8 cellular contexts compared by ENCODE assay signal in the genomic region with DNA sequence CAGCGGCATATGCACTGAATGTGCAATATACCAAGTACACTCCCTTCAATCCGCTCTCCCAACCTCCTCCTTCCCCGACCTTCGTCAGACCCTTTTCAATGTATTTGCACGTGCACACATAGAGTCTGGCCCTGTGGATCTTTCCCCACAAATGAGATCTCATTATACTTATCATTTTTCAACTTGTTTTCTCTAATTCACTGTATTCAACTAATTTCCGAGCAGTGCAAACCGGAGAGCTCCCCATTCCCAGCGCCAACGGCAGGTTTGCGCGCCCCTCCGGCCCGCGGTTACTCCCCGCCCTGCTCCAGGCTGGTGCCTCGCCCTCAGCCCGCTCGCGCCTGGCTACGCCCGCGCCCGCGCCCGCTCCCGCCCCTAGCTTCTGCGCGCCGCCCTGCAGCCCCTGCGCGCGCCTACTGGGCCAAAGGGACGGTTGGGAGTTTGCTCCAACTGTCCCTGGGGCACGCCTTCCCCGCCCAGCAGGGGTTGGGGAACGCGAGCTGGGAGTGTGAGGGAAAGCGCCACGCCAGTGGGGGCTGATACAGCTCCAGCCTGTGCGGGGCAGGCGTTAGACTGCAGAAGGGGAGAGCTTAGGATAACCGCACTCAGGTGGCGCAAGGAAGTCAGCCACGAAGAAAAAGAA. TPM values are rescaled to one million over a fixed set of nuclear protein-coding genes. Genes with fewer than 3 reads are reported as not detected.
A peak's percentile ranks its signal among the peaks of the same experiment; 100 is the strongest.
DNase-seq lines count a peak whose midpoint lies in the region; ATAC-seq, FAIRE-seq and TF ChIP-seq lines count a peak whose summit lies in the region.

No MANE protein-coding gene starts in this region.

- no peaks in the 10 kb centered on the region for H3K9me3 ChIP-seq in Caco-2
- no peaks in the 10 kb centered on the region for H3K9me3 ChIP-seq in mesodermal cell (ENCODE audit: control insufficient read depth, low read length)

- H3K4me1 ChIP-seq in Caco-2 (peaks cover 11% of the 10 kb centered on the region), mesodermal cell (ENCODE audit: control insufficient read depth, insufficient read depth, low read length, poor library complexity, severe bottlenecking) (peaks cover 6% of the 10 kb centered on the region)

- H3K36me3 Mint-ChIP-seq in Caco-2 (ENCODE audit: insufficient read depth, unreplicated experiment): peaks cover 6% of the 10 kb centered on the region
- H3K36me3 Mint-ChIP-seq in dendritic cell treated with granulocyte-macrophage colony-stimulating factor and Interleukin-4, amounts not matched to agents 40 ng/mL and 50 ng/mL, for 4 days (ENCODE audit: low read depth): no peaks in the 10 kb centered on the region

- WGBS in mesodermal cell (ENCODE audit: insufficient coverage in 2 of 2), 2 experiments: 1% methylated on average over 28 to 41 of the region's 44 CpGs

- H3K27ac ChIP-seq in mesodermal cell (ENCODE audit: low read depth, low read length, severe bottlenecking): no peak overlapping the region

- TF ChIP-seq CTCF in Caco-2 (IDR thresholded peaks at IDR 0.05; ENCODE audit: insufficient read depth in 1 of 2, low read depth in 1 of 2, low read length in 1 of 2, severe bottlenecking in 1 of 2, unreplicated experiment in 1 of 2): peak; percentile 20 to 32

- POLR2A ChIA-PET in Caco-2 (lab: Charles Lee): interaction anchor here (0.7 kb wide), 1 partner anchor 131 kb away, joined by 7 read pairs; the partner anchor contains the start of genes DHX29 and MTREX

- H3K36me3 ChIP-seq in Caco-2 (ENCODE audit: control insufficient read depth, insufficient read depth, low read length): no peaks in the 10 kb centered on the region
- H3K36me3 ChIP-seq in mesodermal cell (ENCODE audit: control insufficient read depth, insufficient read depth, low read length): no peaks in the 10 kb centered on the region

- CTCF ChIA-PET in Caco-2 (lab: Charles Lee): interaction anchor here (0.6 to 1.4 kb wide), 7 partner anchors 11 to 544 kb away, joined by 3 to 8 read pairs (median 4); partner anchors contain the start of gene GPX8

- ATAC-seq in HG03520 (IDR thresholded peaks at IDR 0.05; ENCODE audit: unreplicated experiment) (no peak), GM18519 (IDR thresholded peaks at IDR 0.05; ENCODE audit: low FRiP score, unreplicated experiment) (no peak)

- peaks cover 13% of the 10 kb centered on the region for H3K4me1 Mint-ChIP-seq in Caco-2 (ENCODE audit: low read depth, unreplicated experiment)
- peaks cover 31% of the 10 kb centered on the region for H3K4me1 Mint-ChIP-seq in dendritic cell treated with granulocyte-macrophage colony-stimulating factor and Interleukin-4, amounts not matched to agents 40 ng/mL and 50 ng/mL, for 4 days (ENCODE audit: low read depth)

- intact Hi-C loops in Caco-2 (cut with micrococcal nuclease; ENCODE audit: unreplicated experiment): loop anchor here (10.0 kb wide), 1 partner anchor 229 kb away; no protein-coding TSS in a partner anchor
- intact Hi-C loops in dendritic cell treated with granulocyte-macrophage colony-stimulating factor and Interleukin-4, amounts not matched to agents 40 ng/mL and 50 ng/mL, for 4 days (cut with micrococcal nuclease): no loop called here

- H3K4me3 ChIP-seq in Caco-2 (ENCODE audit: low read depth, low read length): peak overlapping the region; percentile 31
- H3K4me3 ChIP-seq in Jurkat, Clone E6-1 (ENCODE audit: low read length): peak overlapping the region; percentile 13; the same call in 1 of the 2 replicates
- H3K4me3 ChIP-seq in mesodermal cell (ENCODE audit: extremely low read depth, insufficient read depth, low read length, poor library complexity, severe bottlenecking): peak overlapping the region; percentile 16

- H3K4me3 Mint-ChIP-seq in Caco-2 (ENCODE audit: unreplicated experiment): peak overlapping the region; percentile 78
- H3K4me3 Mint-ChIP-seq in dendritic cell treated with granulocyte-macrophage colony-stimulating factor and Interleukin-4, amounts not matched to agents 40 ng/mL and 50 ng/mL, for 4 days: peak overlapping the region; percentile 76

- peak; percentile 53 for FAIRE-seq in urothelium cell line (lab: Jason Lieb, UNC)

- H3K9me3 Mint-ChIP-seq in Caco-2 (ENCODE audit: unreplicated experiment): no peaks in the 10 kb centered on the region
- H3K9me3 Mint-ChIP-seq in dendritic cell treated with granulocyte-macrophage colony-stimulating factor and Interleukin-4, amounts not matched to agents 40 ng/mL and 50 ng/mL, for 4 days: no peaks in the 10 kb centered on the region

- no TSS peak for BruUV-seq in Caco-2 (replicated peaks; lab: Mats Ljungman, UMichigan)

- DNase-seq in Caco-2: peak; percentile 83 to 87
- no peak for DNase-seq in Jurkat, Clone E6-1 (ENCODE audit: low read depth, low spot score)
- DNase-seq in SK-N-DZ (ENCODE audit: low spot score): peak; percentile 45
- DNase-seq in urothelium cell line (ENCODE audit: low spot score): no peak

- H3K27me3 ChIP-seq in Caco-2 (replicated peaks; ENCODE audit: control insufficient read depth, insufficient read depth, low read length): peaks cover 3% of the 10 kb centered on the region

- peaks cover 22% of the 10 kb centered on the region for H3K27me3 Mint-ChIP-seq in Caco-2 (ENCODE audit: insufficient read depth, unreplicated experiment)
- peaks cover 66% of the 10 kb centered on the region for H3K27me3 Mint-ChIP-seq in dendritic cell treated with granulocyte-macrophage colony-stimulating factor and Interleukin-4, amounts not matched to agents 40 ng/mL and 50 ng/mL, for 4 days

- H3K27ac Mint-ChIP-seq in Caco-2 (ENCODE audit: unreplicated experiment): no peak overlapping the region
- no peak overlapping the region for H3K27ac Mint-ChIP-seq in dendritic cell treated with granulocyte-macrophage colony-stimulating factor and Interleukin-4, amounts not matched to agents 40 ng/mL and 50 ng/mL, for 4 days

RNA-seq across cellular contexts. Expression of gene CDC20B, which starts 3.3 kb away (rescaled TPM):
- total RNA-seq in Caco-2 (2022): not detected in 2 replicates
- 0.39 TPM for polyA plus RNA-seq in Jurkat, Clone E6-1 (2012; ENCODE audit: insufficient read depth, insufficient read length)
- not detected in 2 replicates for polyA plus RNA-seq in SK-N-DZ (2014; cell fraction: cytosol; rRNA removed)
- polyA plus RNA-seq in SK-N-DZ (2014; cell fraction: nucleus; rRNA removed): not detected in 2 replicates
- polyA plus RNA-seq in mesodermal cell (2013, experiment 1 of 2): 0.55 TPM
- 0.46 TPM for polyA plus RNA-seq in mesodermal cell (2013, experiment 2 of 2)

RNA-seq across cellular contexts. Expression of gene GPX8, which starts 16.3 kb away (rescaled TPM):
- total RNA-seq in Caco-2 (2022): 18.8 and 18.9 TPM in 2 replicates
- polyA plus RNA-seq in Jurkat, Clone E6-1 (2012; ENCODE audit: insufficient read depth, insufficient read length): not detected
- polyA plus RNA-seq in SK-N-DZ (2014; cell fraction: cytosol; rRNA removed): 0.25 and 0.72 TPM in 2 replicates
- 0.16 and 0.49 TPM in 2 replicates for polyA plus RNA-seq in SK-N-DZ (2014; cell fraction: nucleus; rRNA removed)
- polyA plus RNA-seq in mesodermal cell (2013, experiment 1 of 2): 120 TPM
- 138 TPM for polyA plus RNA-seq in mesodermal cell (2013, experiment 2 of 2)

RNA-seq across cellular contexts. Expression of gene MCIDAS, which starts 50.8 kb away (rescaled TPM):
- total RNA-seq in Caco-2 (2022): 1.9 and 2.0 TPM in 2 replicates
- 4.4 TPM for polyA plus RNA-seq in Jurkat, Clone E6-1 (2012; ENCODE audit: insufficient read depth, insufficient read length)
- 0.60 TPM in 1 of 2 replicates, not detected in the other for polyA plus RNA-seq in SK-N-DZ (2014; cell fraction: cytosol; rRNA removed)
- 0.33 and 0.83 TPM in 2 replicates for polyA plus RNA-seq in SK-N-DZ (2014; cell fraction: nucleus; rRNA removed)
- polyA plus RNA-seq in mesodermal cell (2013, experiment 1 of 2): not detected
- polyA plus RNA-seq in mesodermal cell (2013, experiment 2 of 2): not detected

RNA-seq across cellular contexts. Expression of gene CCNO, which starts 57.1 kb away (rescaled TPM):
- 3.1 and 3.9 TPM in 2 replicates for total RNA-seq in Caco-2 (2022)
- 11.0 TPM for polyA plus RNA-seq in Jurkat, Clone E6-1 (2012; ENCODE audit: insufficient read depth, insufficient read length)
- 0.23 and 0.69 TPM in 2 replicates for polyA plus RNA-seq in SK-N-DZ (2014; cell fraction: cytosol; rRNA removed)
- polyA plus RNA-seq in SK-N-DZ (2014; cell fraction: nucleus; rRNA removed): not detected in 2 replicates
- polyA plus RNA-seq in mesodermal cell (2013, experiment 1 of 2): 0.52 TPM
- not detected for polyA plus RNA-seq in mesodermal cell (2013, experiment 2 of 2)

Comparison
In these comparisons a context has a peak if more than half of its experiments do, and no peak if none do; other contexts are left out.
1. DNase-seq: peak in Caco-2 (2 of 2) and SK-N-DZ (single experiment); none in Jurkat, Clone E6-1 (single experiment) and urothelium cell line (single experiment).
2. Peak in every context shown above with its lines, with median percentiles within 50 percentile points of each other: H3K4me3 ChIP-seq.